8 cellular contexts compared by ENCODE assay signal in genomic region chr1:7783178-7783711, GRCh38. TPM values are rescaled to one million over a fixed set of nuclear protein-coding genes. Genes with fewer than 3 reads are reported as not detected.
DNase-seq lines count a peak whose midpoint lies in the region; ATAC-seq and TF ChIP-seq lines count a peak whose summit lies in the region.

No MANE protein-coding gene starts in this region.

- ATAC-seq in HG02884 (IDR thresholded peaks at IDR 0.05; ENCODE audit: unreplicated experiment) = no peak
- no peak for ATAC-seq in GM18861 (IDR thresholded peaks at IDR 0.05; ENCODE audit: unreplicated experiment)

- peak overlapping the region; percentile 74 for H3K4me3 Mint-ChIP-seq in activated naive CD8-positive, alpha-beta T cell treated with anti-CD3 and anti-CD28 coated beads for 36 hours

- DNase-seq in BE2C = peak; percentile 72
- peak; percentile 47 for DNase-seq in GM19238 (ENCODE audit: insufficient read length, low spot score)
- DNase-seq in NCI-H748 (lab: John Stamatoyannopoulos, UW; ENCODE audit: unreplicated experiment) = peak; percentile 83
- peak; percentile 48 for DNase-seq in activated naive CD8-positive, alpha-beta T cell treated with anti-CD3 and anti-CD28 coated beads for 36 hours
- peak; percentile 69 to 80 for DNase-seq in cardiac muscle cell (ENCODE audit: low read depth in 1 of 2, low spot score in 1 of 2)
- DNase-seq in occipital lobe (lab: John Stamatoyannopoulos, UW) = peak; percentile 73

- H3K27me3 Mint-ChIP-seq in activated naive CD8-positive, alpha-beta T cell treated with anti-CD3 and anti-CD28 coated beads for 36 hours = no peaks in the 10 kb centered on the region

- H3K36me3 Mint-ChIP-seq in activated naive CD8-positive, alpha-beta T cell treated with anti-CD3 and anti-CD28 coated beads for 36 hours = peaks cover 10% of the 10 kb centered on the region

- H3K27ac ChIP-seq in cardiac muscle cell = peak overlapping the region; percentile 55

- H3K9me3 ChIP-seq in BE2C = peaks cover 6% of the 10 kb centered on the region
- no peaks in the 10 kb centered on the region for H3K9me3 ChIP-seq in cardiac muscle cell (ENCODE audit: low read depth)

- no peaks in the 10 kb centered on the region for H3K36me3 ChIP-seq in BE2C
- H3K36me3 ChIP-seq in cardiac muscle cell = peaks cover 2% of the 10 kb centered on the region

- TF ChIP-seq CTCF in BE2C (IDR thresholded peaks at IDR 0.05; ENCODE audit: low read depth, low read length) (no peak), cardiac muscle cell (IDR thresholded peaks at IDR 0.05; ENCODE audit: low read depth, low read length) (no peak)

- H3K4me1 Mint-ChIP-seq in activated naive CD8-positive, alpha-beta T cell treated with anti-CD3 and anti-CD28 coated beads for 36 hours = peaks cover 22% of the 10 kb centered on the region

- H3K9me3 Mint-ChIP-seq in activated naive CD8-positive, alpha-beta T cell treated with anti-CD3 and anti-CD28 coated beads for 36 hours = no peaks in the 10 kb centered on the region

- H3K4me1 ChIP-seq in BE2C (no peaks in the 10 kb centered on the region), cardiac muscle cell (ENCODE audit: low read depth) (no peaks in the 10 kb centered on the region)

- H3K4me3 ChIP-seq in BE2C (ENCODE audit: low read depth, low read length) (peak overlapping the region; percentile 52), cardiac muscle cell (peak overlapping the region; percentile 33)

- no peak overlapping the region for H3K27ac Mint-ChIP-seq in activated naive CD8-positive, alpha-beta T cell treated with anti-CD3 and anti-CD28 coated beads for 36 hours

- H3K27me3 ChIP-seq in BE2C (no peaks in the 10 kb centered on the region), cardiac muscle cell (no peaks in the 10 kb centered on the region)

RNA-seq across cellular contexts. Expression of gene PER3, which starts 0.8 kb away (rescaled TPM):
- polyA plus RNA-seq in BE2C (2012; ENCODE audit: insufficient read depth, insufficient read length, low read depth) = 4.0 TPM
- total RNA-seq in activated naive CD8-positive, alpha-beta T cell treated with anti-CD3 and anti-CD28 coated beads for 36 hours = 1 to 10 TPM; 4.6 to 4.9 TPM
- total RNA-seq in cardiac muscle cell = 1.9 and 13.2 TPM in 2 replicates
- polyA plus RNA-seq in cardiac muscle cell = 2.9 and 12.9 TPM in 2 replicates
- 3.3 TPM for total RNA-seq in occipital lobe

RNA-seq across cellular contexts. Expression of gene VAMP3, which starts 12.1 kb away (rescaled TPM):
- 29.4 TPM for polyA plus RNA-seq in BE2C (2012; ENCODE audit: insufficient read depth, insufficient read length, low read depth)
- 10 to 100 TPM; 15.1 to 18.5 TPM for total RNA-seq in activated naive CD8-positive, alpha-beta T cell treated with anti-CD3 and anti-CD28 coated beads for 36 hours
- 45.6 and 51.2 TPM in 2 replicates for total RNA-seq in cardiac muscle cell
- 68.4 and 88.3 TPM in 2 replicates for polyA plus RNA-seq in cardiac muscle cell
- total RNA-seq in occipital lobe = 39.5 TPM
